ENCODE assay signal across 8 cellular contexts in genomic region chr14:57390806-57391562, GRCh38. TPM values are rescaled to one million over a fixed set of nuclear protein-coding genes. Genes with fewer than 3 reads are reported as not detected.
DNase-seq lines count a peak whose midpoint lies in the region; ATAC-seq, FAIRE-seq and TF ChIP-seq lines count a peak whose summit lies in the region.

No MANE protein-coding gene starts in this region.

- no TSS peak for BruUV-seq in K562 (replicated peaks; lab: Mats Ljungman, UMichigan)

- H3K9me3 Mint-ChIP-seq in CD8-positive, alpha-beta memory T cell, result no peaks in the 10 kb centered on the region

- peak overlapping the region; percentile 88 for H3K4me2 ChIP-seq in K562 (ENCODE audit: insufficient read depth, low read length)

- POLR2A ChIA-PET in CD8-positive, alpha-beta memory T cell (lab: Charles Lee), result interaction anchor here (2.6 kb wide), 1 partner anchor 122 kb away, joined by 23 read pairs; the partner anchor contains the start of genes AP5M1 and EXOC5
- POLR2A ChIA-PET in K562 (lab: Yijun Ruan, JAX), result interaction anchor here (1.0 to 2.2 kb wide), 2 partner anchors 11 to 15 kb away, joined by 3 to 7 read pairs; no protein-coding TSS in a partner anchor

- H3K4me1 ChIP-seq in CD8-positive, alpha-beta memory T cell (ENCODE audit: insufficient read depth, low read length), result peaks cover 34% of the 10 kb centered on the region
- H3K4me1 ChIP-seq in K562 (replicated peaks in 1 of 2; ENCODE audit: control insufficient read depth in 2 of 2, insufficient read depth in 2 of 2, low read length in 2 of 2), result peaks cover 3 to 13% of the 10 kb centered on the region in 2 experiments; a peak in 4 of 5 replicates
- peaks cover 7% of the 10 kb centered on the region; the same call in 1 of the 2 replicates for H3K4me1 ChIP-seq in iPS-20b (ENCODE audit: insufficient read depth, low read length)
- peaks cover 22 to 31% (median 23%) of the 10 kb centered on the region in 3 donors for H3K4me1 ChIP-seq in skeletal muscle tissue (ENCODE audit: control insufficient read depth in 3 of 3, insufficient read depth in 3 of 3, low read length in 3 of 3)

- no peak for TF ChIP-seq CTCF in K562 (IDR thresholded peaks at IDR 0.05 in 2 of 3, conservative IDR thresholded peaks at IDR 0.05 in 1 of 3; ENCODE audit: insufficient read depth in 2 of 3, low read depth in 1 of 3, low read length in 3 of 3)
- no peak for TF ChIP-seq CTCF in D721Med (IDR thresholded peaks at IDR 0.05; ENCODE audit: insufficient read depth, missing control alignments)

- CTCF ChIA-PET in CD8-positive, alpha-beta memory T cell (lab: Charles Lee), result interaction anchor here (0.9 to 1.6 kb wide), 3 partner anchors 27 to 814 kb away, joined by 3 to 6 read pairs (median 5); partner anchors contain the start of genes AP5M1 and EXOC5
- CTCF ChIA-PET in K562 (lab: Yijun Ruan, JAX; ENCODE audit: low intra/inter-chr PET ratio), result no interaction called here

- peak overlapping the region; percentile 90 for H2AFZ ChIP-seq in K562 (ENCODE audit: low read depth, low read length)

- H3K79me2 ChIP-seq in K562 (ENCODE audit: control insufficient read depth, insufficient read depth, low read length), result peaks cover 45% of the 10 kb centered on the region

- intact Hi-C loops in K562 (cut with micrococcal nuclease), result no loop called here

- H3K4me3 ChIP-seq in CD8-positive, alpha-beta memory T cell (ENCODE audit: low read length), result peak overlapping the region; percentile 49
- H3K4me3 ChIP-seq in K562, result peak overlapping the region; percentile 77
- H3K4me3 ChIP-seq in iPS-20b (ENCODE audit: low read length), result peak overlapping the region; percentile 82
- H3K4me3 ChIP-seq in skeletal muscle tissue (ENCODE audit: low read length in 3 of 3), result peak overlapping the region; percentile 80 to 90 (median 83)

- H3K9ac ChIP-seq in K562 (ENCODE audit: insufficient read depth in 1 of 2, low read depth in 2 of 2, low read length in 2 of 2) (peak overlapping the region; percentile 65 to 92), iPS-20b (ENCODE audit: low read depth, low read length) (peak overlapping the region; percentile 84), skeletal muscle tissue (ENCODE audit: low read depth in 1 of 3, low read length in 3 of 3) (peak overlapping the region; percentile 85 to 89 (median 87))

- peak in 3 of 5 donors; percentile 39 to 65 (median 61) for DNase-seq in CD8-positive, alpha-beta memory T cell
- DNase-seq in SW480 (ENCODE audit: low spot score) (peak; percentile 27), K562 (ENCODE audit: extremely low read depth in 1 of 4, low spot score in 3 of 4) (peak in 3 of 4 experiments; percentile 12 to 38 (median 31)), D721Med (ENCODE audit: insufficient read length, low spot score) (no peak)

- H3K4me3 Mint-ChIP-seq in CD8-positive, alpha-beta memory T cell, result peak overlapping the region; percentile 87 to 99 (median 96)

- TF ChIP-seq RAD21 in K562 (CRISPR knock-in tag; conservative IDR thresholded peaks at IDR 0.05 in 1 of 2, IDR thresholded peaks at IDR 0.05 in 1 of 2), result no peak

- H3K9me1 ChIP-seq in K562 (ENCODE audit: control insufficient read depth, insufficient read depth, low read length), result no peaks in the 10 kb centered on the region

- no peaks in the 10 kb centered on the region for H4K20me1 ChIP-seq in K562 (replicated peaks; ENCODE audit: control insufficient read depth, insufficient read depth, low read length)

- H3K27me3 ChIP-seq in CD8-positive, alpha-beta memory T cell (ENCODE audit: insufficient read depth, low read length, poor library complexity, severe bottlenecking), result no peaks in the 10 kb centered on the region
- H3K27me3 ChIP-seq in K562 (ENCODE audit: control insufficient read depth in 2 of 2, insufficient read depth in 2 of 2, low read length in 2 of 2) (no peaks in the 10 kb centered on the region), iPS-20b (ENCODE audit: insufficient read depth, low read length) (no peaks in the 10 kb centered on the region; the same call in 1 of the 2 replicates), skeletal muscle tissue (ENCODE audit: control insufficient read depth in 3 of 3, insufficient read depth in 3 of 3, low read length in 3 of 3) (no peaks in the 10 kb centered on the region)

- H3K4me1 Mint-ChIP-seq in CD8-positive, alpha-beta memory T cell, result peaks cover 46 to 58% (median 56%) of the 10 kb centered on the region in 3 donors

- no peak for TF ChIP-seq EP300 in K562 (IDR thresholded peaks at IDR 0.05; ENCODE audit: low read length)

- peak overlapping the region in 7 of 8 donors; percentile 79 to 99 (median 89) for H3K27ac Mint-ChIP-seq in CD8-positive, alpha-beta memory T cell

- FAIRE-seq in K562 (lab: Jason Lieb, UNC), result no peak
- FAIRE-seq in D721Med (lab: Jason Lieb, UNC), result no peak

- no peaks in the 10 kb centered on the region for H3K9me3 ChIP-seq in CD8-positive, alpha-beta memory T cell (ENCODE audit: low read length)
- H3K9me3 ChIP-seq in K562 (replicated peaks; ENCODE audit: control insufficient read depth, insufficient read depth, low read depth, low read length), result no peaks in the 10 kb centered on the region
- H3K9me3 ChIP-seq in iPS-20b (ENCODE audit: insufficient read depth, low read depth, low read length), result no peaks in the 10 kb centered on the region
- H3K9me3 ChIP-seq in skeletal muscle tissue (ENCODE audit: control insufficient read depth in 3 of 3, low read length in 3 of 3), result no peaks in the 10 kb centered on the region

- no peak for TF ChIP-seq POLR2A in K562 (conservative IDR thresholded peaks at IDR 0.05)

- 0% methylated on average over 10 of the region's 75 CpGs for WGBS in K562 (ENCODE audit: insufficient coverage, low coverage, missing lambda C conversion rate)

- H3K36me3 ChIP-seq in CD8-positive, alpha-beta memory T cell (ENCODE audit: insufficient read depth, low read length), result no peaks in the 10 kb centered on the region
- peaks cover 7% of the 10 kb centered on the region; the same call in 1 of the 3 replicates for H3K36me3 ChIP-seq in K562 (ENCODE audit: control insufficient read depth, insufficient read depth, low read length)
- peaks cover 14% of the 10 kb centered on the region; the same call in 1 of the 2 replicates for H3K36me3 ChIP-seq in iPS-20b (ENCODE audit: insufficient read depth, low read depth, low read length)
- peaks cover 0 to 2% (median 0%) of the 10 kb centered on the region in 3 donors for H3K36me3 ChIP-seq in skeletal muscle tissue (ENCODE audit: control insufficient read depth in 3 of 3, insufficient read depth in 3 of 3, low read length in 3 of 3)

- peaks cover 0 to 28% (median 0%) of the 10 kb centered on the region in 3 donors for H3K36me3 Mint-ChIP-seq in CD8-positive, alpha-beta memory T cell

- H3K27me3 Mint-ChIP-seq in CD8-positive, alpha-beta memory T cell, result no peaks in the 10 kb centered on the region

- ATAC-seq in GM19395 (IDR thresholded peaks at IDR 0.05; ENCODE audit: unreplicated experiment) (peak; percentile 51), HG03469 (IDR thresholded peaks at IDR 0.05; ENCODE audit: unreplicated experiment) (peak; percentile 25), K562 (peak; percentile 75)

- in situ Hi-C loops in K562 (cut with MboI), result no loop called here

- peak overlapping the region; percentile 60 for H3K27ac ChIP-seq in CD8-positive, alpha-beta memory T cell (ENCODE audit: low read depth, low read length)
- H3K27ac ChIP-seq in K562 (ENCODE audit: extremely low read depth, low read depth, low read length) (peak overlapping the region; percentile 67; the same call in 2 of the 3 replicates), iPS-20b (ENCODE audit: low read length) (no peak overlapping the region), skeletal muscle tissue (ENCODE audit: low read depth, low read length) (peak overlapping the region; percentile 76)

TF ChIP-seq in K562, 482 proteins besides CTCF, POLR2A, EP300 and RAD21 (continues in another document):
- peak; percentile 24; the same call in 1 of the 2 replicates for TF ChIP-seq PHF8 (IDR thresholded peaks at IDR 0.05; ENCODE audit: borderline replicate concordance, low read length)
- TF ChIP-seq, protein P1, sequence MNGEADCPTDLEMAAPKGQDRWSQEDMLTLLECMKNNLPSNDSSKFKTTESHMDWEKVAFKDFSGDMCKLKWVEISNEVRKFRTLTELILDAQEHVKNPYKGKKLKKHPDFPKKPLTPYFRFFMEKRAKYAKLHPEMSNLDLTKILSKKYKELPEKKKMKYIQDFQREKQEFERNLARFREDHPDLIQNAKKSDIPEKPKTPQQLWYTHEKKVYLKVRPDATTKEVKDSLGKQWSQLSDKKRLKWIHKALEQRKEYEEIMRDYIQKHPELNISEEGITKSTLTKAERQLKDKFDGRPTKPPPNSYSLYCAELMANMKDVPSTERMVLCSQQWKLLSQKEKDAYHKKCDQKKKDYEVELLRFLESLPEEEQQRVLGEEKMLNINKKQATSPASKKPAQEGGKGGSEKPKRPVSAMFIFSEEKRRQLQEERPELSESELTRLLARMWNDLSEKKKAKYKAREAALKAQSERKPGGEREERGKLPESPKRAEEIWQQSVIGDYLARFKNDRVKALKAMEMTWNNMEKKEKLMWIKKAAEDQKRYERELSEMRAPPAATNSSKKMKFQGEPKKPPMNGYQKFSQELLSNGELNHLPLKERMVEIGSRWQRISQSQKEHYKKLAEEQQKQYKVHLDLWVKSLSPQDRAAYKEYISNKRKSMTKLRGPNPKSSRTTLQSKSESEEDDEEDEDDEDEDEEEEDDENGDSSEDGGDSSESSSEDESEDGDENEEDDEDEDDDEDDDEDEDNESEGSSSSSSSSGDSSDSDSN (IDR thresholded peaks at IDR 0.05; ENCODE audit: borderline replicate concordance in 1 of 2, low read depth in 2 of 2, low read length in 2 of 2), result peak in 1 of 2 experiments; percentile 79; a peak in 3 of 4 replicates

RNA-seq across cellular contexts. Expression of gene NAA30, which starts 0.6 kb away (rescaled TPM):
- 10 to 100 TPM; 24.0 to 25.1 TPM for total RNA-seq in CD8-positive, alpha-beta memory T cell
- 11.4 TPM for polyA plus RNA-seq in CD8-positive, alpha-beta memory T cell
- total RNA-seq in K562 (2011; cell fraction: chromatin; rRNA removed; ENCODE audit: low replicate concordance), result 4.2 and 10.9 TPM in 2 replicates
- 1.8 and 2.1 TPM in 2 replicates for total RNA-seq in K562 (2011; cell fraction: nucleolus; rRNA removed)
- total RNA-seq in K562 (2011; cell fraction: nucleoplasm; rRNA removed), result 4.4 and 7.6 TPM in 2 replicates
- total RNA-seq in K562 (2014; rRNA removed) (4.2 and 4.4 TPM in 2 replicates), K562 (2014; rRNA removed; fragmentation: Illumina TruSeq; extraction: Trizol) (7.7 and 9.4 TPM in 2 replicates), K562 (2015; rRNA removed; fragmentation: Illumina TruSeq; extraction: Trizol) (7.1 and 8.0 TPM in 2 replicates), K562 (2021) (7.9 and 8.3 TPM in 2 replicates), skeletal muscle tissue (25.1 TPM)
- polyA plus RNA-seq in K562 (2011; rRNA removed) (7.7 and 9.3 TPM in 2 replicates), K562 (2014; fragmentation: Illumina TruSeq; extraction: Trizol) (4.9 and 6.9 TPM in 2 replicates), K562 (2014; fragmentation: Nextera tagmentation; extraction: Ambion mirVana) (1 to 10 TPM; 2.2 to 4.0 TPM), K562 (2014; rRNA removed) (2.2 and 2.7 TPM in 2 replicates)
- 1.5 and 2.8 TPM in 2 replicates for polyA plus RNA-seq in K562 (2011; cell fraction: cytosol; rRNA removed)
- polyA plus RNA-seq in K562 (2011; cell fraction: nucleus; rRNA removed), result 3.0 and 4.7 TPM in 2 replicates
- 4.4 and 4.6 TPM in 2 replicates for polyA plus RNA-seq in K562 (2012)
- 11.0 and 13.4 TPM in 2 replicates for polyA minus RNA-seq in K562 (2011; rRNA and poly(A)+ RNA removed)
- 5.0 and 5.6 TPM in 2 replicates for polyA minus RNA-seq in K562 (2011; cell fraction: cytosol; rRNA and poly(A)+ RNA removed)
- polyA minus RNA-seq in K562 (2011; cell fraction: nucleus; rRNA and poly(A)+ RNA removed), result 2.8 and 3.9 TPM in 2 replicates

Comparison
In these comparisons a context has a peak if more than half of its experiments do, and no peak if none do; other contexts are left out.
1. ATAC-seq: peak in every context shown above with its lines; median percentile 75 in K562; 51 in GM19395; 25 in HG03469.